ENCODE assay signal across 8 cellular contexts in genomic region chr10:31319602-31320178, GRCh38. TPM values are rescaled to one million over a fixed set of nuclear protein-coding genes. Genes with fewer than 3 reads are reported as not detected.
DNase-seq lines count a peak whose midpoint lies in the region; ATAC-seq and TF ChIP-seq lines count a peak whose summit lies in the region.

No MANE protein-coding gene starts in this region.

- H3K27me3 ChIP-seq in esophagus (ENCODE audit: control insufficient read depth in 1 of 2, insufficient read depth in 2 of 2, low read length in 2 of 2) (no peaks in the 10 kb centered on the region), neural progenitor cell (peaks cover 55% of the 10 kb centered on the region)

- 0 to 2% methylated on average over 49 to 89 of the region's 89 CpGs for WGBS in esophagus, 2 donors

- H3K36me3 ChIP-seq in esophagus (ENCODE audit: control insufficient read depth in 2 of 2, insufficient read depth in 2 of 2, low read length in 1 of 2) (no peaks in the 10 kb centered on the region), neural progenitor cell (no peaks in the 10 kb centered on the region)

- H3K4me3 ChIP-seq in esophagus (ENCODE audit: low read depth in 1 of 2, low read length in 2 of 2) = peak overlapping the region; percentile 72 to 73
- peak overlapping the region; percentile 84 for H3K4me3 ChIP-seq in neural progenitor cell

- H3K4me1 Mint-ChIP-seq in T-helper 17 cell (peaks cover 43% of the 10 kb centered on the region), neural progenitor cell (peaks cover 30% of the 10 kb centered on the region)

- H3K36me3 Mint-ChIP-seq in T-helper 17 cell (ENCODE audit: low read depth) = peaks cover 9% of the 10 kb centered on the region
- no peaks in the 10 kb centered on the region for H3K36me3 Mint-ChIP-seq in neural progenitor cell

- no peak for TF ChIP-seq CTCF in neural progenitor cell (IDR thresholded peaks at IDR 0.05)

- peak; percentile 22 for ATAC-seq in GM18867 (IDR thresholded peaks at IDR 0.05; ENCODE audit: unreplicated experiment)
- peak; percentile 14 for ATAC-seq in HG02798 (IDR thresholded peaks at IDR 0.05; ENCODE audit: poor library complexity, unreplicated experiment)
- ATAC-seq in T-helper 17 cell = no peak

- H3F3A ChIP-seq in neural progenitor cell (ENCODE audit: low read depth) = peaks cover 16% of the 10 kb centered on the region

- H3K9ac ChIP-seq in neural progenitor cell = no peak overlapping the region

- H3K27ac Mint-ChIP-seq in T-helper 17 cell (peak overlapping the region; percentile 97), neural progenitor cell (no peak overlapping the region)

- H4K20me1 ChIP-seq in neural progenitor cell (ENCODE audit: low read depth) = peaks cover 59% of the 10 kb centered on the region

- H3K27me3 Mint-ChIP-seq in T-helper 17 cell = no peaks in the 10 kb centered on the region
- peaks cover 4% of the 10 kb centered on the region for H3K27me3 Mint-ChIP-seq in neural progenitor cell (ENCODE audit: insufficient read depth, low read depth)

- peak overlapping the region; percentile 94 for H3K4me2 ChIP-seq in neural progenitor cell

- H3K79me2 ChIP-seq in neural progenitor cell (ENCODE audit: low read depth) = peaks cover 55% of the 10 kb centered on the region

- peak overlapping the region; percentile 83 to 94 for H3K27ac ChIP-seq in esophagus (ENCODE audit: low read depth in 2 of 2, low read length in 1 of 2)
- H3K27ac ChIP-seq in neural progenitor cell = peak overlapping the region; percentile 78

- H3K4me1 ChIP-seq in esophagus (ENCODE audit: control insufficient read depth in 2 of 2, insufficient read depth in 2 of 2, low read length in 1 of 2) (peaks cover 0 to 3% of the 10 kb centered on the region in 2 donors), neural progenitor cell (peaks cover 11% of the 10 kb centered on the region)

- no peak for DNase-seq in T-helper 17 cell
- peak; percentile 75 for DNase-seq in neural progenitor cell (ENCODE audit: low spot score)
- DNase-seq in NCI-H128 (lab: John Stamatoyannopoulos, UW; ENCODE audit: unreplicated experiment) = no peak
- DNase-seq in SW480 (ENCODE audit: low spot score) = no peak
- no peak for DNase-seq in effector CD4-positive, alpha-beta T cell

- H3K9me3 ChIP-seq in T-helper 17 cell (ENCODE audit: control insufficient read depth, low read length, poor library complexity, severe bottlenecking) (no peaks in the 10 kb centered on the region), esophagus (ENCODE audit: control insufficient read depth in 2 of 2, insufficient read depth in 1 of 2, low read depth in 1 of 2, low read length in 1 of 2) (no peaks in the 10 kb centered on the region), neural progenitor cell (ENCODE audit: low read depth) (no peaks in the 10 kb centered on the region)

- H2AFZ ChIP-seq in neural progenitor cell (replicated peaks) = peak overlapping the region; percentile 69

- H3K9me3 Mint-ChIP-seq in neural progenitor cell = no peaks in the 10 kb centered on the region

- H3K4me3 Mint-ChIP-seq in T-helper 17 cell (peak overlapping the region; percentile 99), neural progenitor cell (peak overlapping the region; percentile 100)

RNA-seq across cellular contexts. Expression of gene ZEB1, which starts 0.7 kb away (rescaled TPM):
- total RNA-seq in T-helper 17 cell (10 to 100 TPM; 94.6 to 97.6 TPM), neural progenitor cell (ENCODE audit: low replicate concordance) (26.4 and 38.8 TPM in 2 replicates)
- 1 to 10 TPM; 2.5 to 3.1 TPM for polyA plus RNA-seq in esophagus
